In genomic region chr20:60725311-60725906, GRCh38 we compare ENCODE assay signal across 28 cellular contexts.
"Had no signal": no experiment of that assay in that cellular context is flagged by ENCODE, and none has a peak within 500 bp of the region (broad histone marks: within the 10 kb centered on the region; RNA-seq: fewer than 3 reads in every experiment).

No MANE protein-coding gene starts in this region.

- H3K27ac ChIP-seq: adrenal gland, body of pancreas, esophagus muscularis mucosa, foreskin keratinocyte, gastrocnemius medialis, heart left ventricle, WERI-Rb-1 had no signal

- H3K9me3 ChIP-seq: body of pancreas, gastrocnemius medialis had no signal

- H3K27me3 ChIP-seq: adrenal gland, body of pancreas, esophagus muscularis mucosa, foreskin keratinocyte, gastrocnemius medialis had no signal

- ATAC-seq: activated CD4-positive, CD25-positive, alpha-beta regulatory T cell treated with anti-CD3 and anti-CD28 coated beads, Interleukin-2, amount 50 U/mL, for 24 hours; activated naive CD8-positive, alpha-beta T cell treated with anti-CD3 and anti-CD28 coated beads, Interleukin-2, amount 50 U/mL, for 24 hours; body of pancreas; effector memory CD8-positive, alpha-beta T cell; foreskin keratinocyte; gastrocnemius medialis; heart left ventricle; T-helper 17 cell had no signal

- H3K4me3 ChIP-seq: adrenal gland, body of pancreas, esophagus muscularis mucosa, gastrocnemius medialis, heart left ventricle had no signal

- H3K4me1 ChIP-seq: adrenal gland, body of pancreas, esophagus muscularis mucosa, foreskin keratinocyte, gastrocnemius medialis, heart left ventricle had no signal

- FAIRE-seq: colon had no signal

- DNase-seq: activated B cell treated with CpG ODN at 0.5 μM for 24 hours; activated CD4-positive, alpha-beta memory T cell treated with anti-CD3 and anti-CD28 coated beads, Interleukin-2, amount 10 ng/mL, durations not matched to agents 7 days and 5 days; activated CD4-positive, alpha-beta T cell treated with anti-CD3 and anti-CD28 coated beads, Interleukin-2, amount 10 ng/mL, durations not matched to agents 24 days and 14 days; activated effector memory CD4-positive, alpha-beta T cell treated with anti-CD3 and anti-CD28 coated beads, Interleukin-2, amount 50 U/mL, for 16 hours; activated naive CD4-positive, alpha-beta T cell treated with anti-CD3 and anti-CD28 coated beads for 36 hours; activated naive CD8-positive, alpha-beta T cell treated with anti-CD3 and anti-CD28 coated beads for 36 hours; activated naive CD8-positive, alpha-beta T cell treated with anti-CD3 and anti-CD28 coated beads, Interleukin-2, amount 50 U/mL, for 24 hours; activated T-cell treated with anti-CD3 and anti-CD28 coated beads, Interleukin-2, amount 50 U/mL, for 4 hours; adrenal gland; amygdala; aorta; body of pancreas; cortex of kidney; dermis blood vessel endothelial cell; effector CD4-positive, alpha-beta T cell; effector memory CD8-positive, alpha-beta T cell; erythroblast; foreskin keratinocyte; gastrocnemius medialis; glutamatergic neuron; heart left ventricle; T-helper 1 cell; T-helper 17 cell; T1000; WERI-Rb-1 had no signal

- H3K36me3 ChIP-seq: adrenal gland, esophagus muscularis mucosa, gastrocnemius medialis, heart left ventricle, WERI-Rb-1 had no signal
